In genomic region chr3:15329058-15330005, GRCh38 we compare ENCODE assay signal across 1 cellular context.
TF ChIP-seq lines count a peak whose summit lies in the region.

No MANE protein-coding gene starts in this region.

TF ChIP-seq in WTC11, 78 proteins besides CTCF, POLR2A, EP300 and RAD21 (continued from another document):
- TF ChIP-seq ARID4B (CRISPR knock-in tag; IDR thresholded peaks at IDR 0.05; ENCODE audit: borderline replicate concordance) (no peak), ZNF396 (CRISPR knock-in tag; IDR thresholded peaks at IDR 0.05; ENCODE audit: borderline replicate concordance) (no peak), MLX (CRISPR knock-in tag; IDR thresholded peaks at IDR 0.05) (no peak), GRHL2 (CRISPR knock-in tag; IDR thresholded peaks at IDR 0.05; ENCODE audit: insufficient replicate concordance, severe bottlenecking) (no peak)
TF ChIP-seq in WTC11: peak in this region for 0.
